ENCODE assay signal across 8 cellular contexts in the genomic region with DNA sequence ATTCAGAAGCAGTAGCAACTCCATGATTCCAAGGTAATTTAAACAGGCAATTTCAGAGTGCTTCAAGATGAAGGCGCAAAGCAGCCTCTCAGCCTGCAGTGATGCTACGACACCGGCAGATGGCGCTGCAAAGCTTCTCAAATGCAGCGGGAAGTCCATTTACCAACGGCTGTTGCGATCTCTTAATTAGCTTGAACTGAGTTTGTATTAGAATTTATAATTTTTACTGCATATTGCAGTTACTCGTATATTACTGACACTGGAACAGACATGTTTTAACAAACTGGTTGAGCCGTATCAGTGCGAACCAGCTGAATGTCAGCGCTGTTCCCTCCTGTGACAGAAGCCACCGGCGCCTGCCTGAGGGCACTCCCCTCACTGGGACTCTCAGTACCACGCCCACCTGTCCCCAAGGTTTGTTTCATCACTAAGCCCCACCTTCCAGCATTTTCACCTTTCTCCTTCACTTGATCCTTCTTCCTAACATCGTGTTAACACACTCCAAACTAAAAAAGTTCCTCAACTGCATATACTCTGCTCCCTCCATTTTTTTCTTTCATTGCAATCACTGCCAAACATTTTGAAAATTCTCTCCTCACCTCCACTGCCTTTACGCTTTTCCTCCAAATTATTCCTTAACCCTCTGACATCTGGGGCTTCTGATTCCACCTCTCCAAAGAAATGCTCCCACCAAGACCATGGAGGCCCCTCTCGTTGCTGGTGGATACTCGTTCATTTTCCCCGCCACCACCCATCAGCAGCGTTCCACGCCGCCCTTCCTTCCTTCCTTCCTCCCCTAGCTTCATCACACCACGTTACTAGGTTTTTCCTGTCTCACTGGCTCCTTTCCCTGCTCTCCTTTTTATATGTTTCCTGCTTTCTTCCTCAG. TPM values are rescaled to one million over a fixed set of nuclear protein-coding genes. Genes with fewer than 3 reads are reported as not detected.
A peak's percentile ranks its signal among the peaks of the same experiment; 100 is the strongest.
DNase-seq lines count a peak whose midpoint lies in the region; ATAC-seq and TF ChIP-seq lines count a peak whose summit lies in the region.

No MANE protein-coding gene starts in this region.

- peaks cover 4 to 28% (median 9%) of the 10 kb centered on the region in 5 donors for H3K4me1 ChIP-seq in subcutaneous abdominal adipose tissue (ENCODE audit: control insufficient read depth in 5 of 5, insufficient read depth in 5 of 5, low read length in 5 of 5)

- no peaks in the 10 kb centered on the region for H3K9me3 Mint-ChIP-seq in activated naive CD4-positive, alpha-beta T cell treated with anti-CD3 and anti-CD28 coated beads for 36 hours

- H3K36me3 Mint-ChIP-seq in activated naive CD4-positive, alpha-beta T cell treated with anti-CD3 and anti-CD28 coated beads for 36 hours (ENCODE audit: low read depth), result peaks cover 2% of the 10 kb centered on the region

- no peak overlapping the region for H3K9ac ChIP-seq in SK-N-MC (ENCODE audit: insufficient read length)
- H3K9ac ChIP-seq in subcutaneous abdominal adipose tissue (ENCODE audit: low read length in 5 of 5), result peak overlapping the region in 2 of 5 donors; percentile 44 to 65

- H3K4me1 Mint-ChIP-seq in activated naive CD4-positive, alpha-beta T cell treated with anti-CD3 and anti-CD28 coated beads for 36 hours (ENCODE audit: low read depth), result peaks cover 41% of the 10 kb centered on the region

- DNase-seq in MV-4-11 (lab: John Stamatoyannopoulos, UW), result peak; percentile 80
- peak; percentile 83 for DNase-seq in SK-N-MC (ENCODE audit: low read depth, low spot score)
- peak; percentile 89 for DNase-seq in activated naive CD4-positive, alpha-beta T cell treated with anti-CD3 and anti-CD28 coated beads for 36 hours
- DNase-seq in germinal center (ENCODE audit: low spot score), result peak; percentile 76
- DNase-seq in nucleus accumbens (lab: John Stamatoyannopoulos, UW), result peak in 47 of 56 donors; percentile 9 to 81 (median 49)

- intact Hi-C loops in activated naive CD4-positive, alpha-beta T cell treated with anti-CD3 and anti-CD28 coated beads for 36 hours (cut with micrococcal nuclease), result loop anchor here (1.0 to 5.0 kb wide), 8 partner anchors 30 to 545 kb away; partner anchors contain the start of genes ABCF1, DHX16 and VARS2

- H3K27ac ChIP-seq in SK-N-MC (no peak overlapping the region), subcutaneous abdominal adipose tissue (ENCODE audit: low read depth, low read length) (peak overlapping the region; percentile 5)

- peak; percentile 16 for TF ChIP-seq POLR2A in GM18505 (IDR thresholded peaks at IDR 0.05; ENCODE audit: borderline replicate concordance, extremely low read depth, insufficient read depth, insufficient read length)

- H3K36me3 ChIP-seq in SK-N-MC (ENCODE audit: insufficient read depth, low read length) (peaks cover 4% of the 10 kb centered on the region; the same call in 1 of the 2 replicates), subcutaneous abdominal adipose tissue (ENCODE audit: control insufficient read depth in 5 of 5, insufficient read depth in 5 of 5, low read length in 5 of 5) (peaks cover 0 to 16% (median 14%) of the 10 kb centered on the region in 5 donors)

- no peaks in the 10 kb centered on the region for H3K27me3 ChIP-seq in subcutaneous abdominal adipose tissue (ENCODE audit: control insufficient read depth in 5 of 5, insufficient read depth in 4 of 5, low read length in 5 of 5)

- H3K4me3 Mint-ChIP-seq in activated naive CD4-positive, alpha-beta T cell treated with anti-CD3 and anti-CD28 coated beads for 36 hours, result peak overlapping the region; percentile 71

- no peaks in the 10 kb centered on the region for H3K27me3 Mint-ChIP-seq in activated naive CD4-positive, alpha-beta T cell treated with anti-CD3 and anti-CD28 coated beads for 36 hours (ENCODE audit: low read depth)

- CTCF ChIA-PET in activated naive CD4-positive, alpha-beta T cell treated with anti-CD3 and anti-CD28 coated beads for 36 hours (lab: Charles Lee), result interaction anchor here (0.6 to 15.5 kb wide), 30 partner anchors 8 to 545 kb away, joined by 3 to 367 read pairs (median 5); partner anchors contain the start of genes DHX16, GNL1 and PRR3

- peak overlapping the region; percentile 79 for H3K4me3 ChIP-seq in SK-N-MC
- peak overlapping the region; percentile 50 to 68 (median 61) for H3K4me3 ChIP-seq in subcutaneous abdominal adipose tissue (ENCODE audit: low read depth in 1 of 5, low read length in 5 of 5)

- H3K27ac Mint-ChIP-seq in activated naive CD4-positive, alpha-beta T cell treated with anti-CD3 and anti-CD28 coated beads for 36 hours, result peak overlapping the region; percentile 20

- H3K9me3 ChIP-seq in SK-N-MC (ENCODE audit: low read depth, low read length) (no peaks in the 10 kb centered on the region), subcutaneous abdominal adipose tissue (ENCODE audit: control insufficient read depth in 5 of 5, low read length in 5 of 5) (no peaks in the 10 kb centered on the region)

- ATAC-seq in GM18505 (IDR thresholded peaks at IDR 0.05; ENCODE audit: unreplicated experiment) (no peak), HG02678 (IDR thresholded peaks at IDR 0.05; ENCODE audit: unreplicated experiment) (no peak)

RNA-seq across cellular contexts. Expression of gene GNL1, which starts 14.5 kb away (rescaled TPM):
- total RNA-seq in activated naive CD4-positive, alpha-beta T cell treated with anti-CD3 and anti-CD28 coated beads for 36 hours, result 10 to 100 TPM; 78.2 to 82.1 TPM

RNA-seq across cellular contexts. Expression of gene PRR3, which starts 15.3 kb away (rescaled TPM):
- 10 to 100 TPM; 21.7 to 22.0 TPM for total RNA-seq in activated naive CD4-positive, alpha-beta T cell treated with anti-CD3 and anti-CD28 coated beads for 36 hours

RNA-seq across cellular contexts. Expression of gene ABCF1, which starts 29.5 kb away (rescaled TPM):
- total RNA-seq in activated naive CD4-positive, alpha-beta T cell treated with anti-CD3 and anti-CD28 coated beads for 36 hours, result 10 to 100 TPM; 79.5 to 82.7 TPM

RNA-seq across cellular contexts. Expression of gene HLA-E, which starts 52.5 kb away (rescaled TPM):
- total RNA-seq in activated naive CD4-positive, alpha-beta T cell treated with anti-CD3 and anti-CD28 coated beads for 36 hours, result 100 to 1,000 TPM; 598 to 608 TPM
